8 cellular contexts compared by ENCODE assay signal in the genomic region with DNA sequence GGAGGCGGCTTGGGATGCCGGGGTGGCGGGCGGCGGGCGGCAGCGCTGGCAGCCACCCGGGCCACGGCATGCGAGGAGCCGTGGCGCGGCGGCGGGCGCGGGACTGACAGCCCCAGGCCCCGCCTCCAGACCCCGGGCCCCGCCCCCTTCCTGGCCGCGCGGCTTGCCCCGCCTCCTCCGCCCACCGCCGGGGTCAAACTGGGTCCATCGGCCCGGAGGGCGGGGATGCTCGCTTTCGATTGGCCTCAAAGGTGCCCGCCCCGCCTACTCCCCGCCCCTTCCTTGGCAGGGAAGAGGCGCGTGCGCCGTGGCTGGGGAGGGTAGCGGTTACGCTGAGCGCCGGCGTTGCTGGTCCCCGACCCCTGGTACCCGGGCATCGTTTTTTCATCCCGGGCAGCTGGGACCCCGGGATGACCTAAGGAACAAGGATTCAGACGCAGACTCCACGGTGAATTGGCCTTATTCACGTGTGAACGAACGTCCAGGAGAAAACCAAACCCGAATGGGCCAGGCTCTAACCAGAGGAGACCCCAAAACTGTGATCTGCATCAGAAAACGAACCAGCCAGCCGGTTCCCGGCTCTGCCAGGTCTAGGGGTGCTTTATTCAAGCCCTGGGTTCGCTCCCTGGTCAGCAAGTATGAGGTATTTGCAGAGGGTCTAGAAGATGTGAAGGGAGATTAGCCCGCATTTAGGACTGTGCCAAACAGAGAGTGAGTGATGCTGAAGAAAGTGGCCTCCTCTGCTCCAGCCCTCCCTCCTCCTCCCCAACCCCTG.
DNase-seq lines count a peak whose midpoint lies in the region; ATAC-seq and TF ChIP-seq lines count a peak whose summit lies in the region.

No MANE protein-coding gene starts in this region.

- H3K36me3 ChIP-seq in DOHH2 (ENCODE audit: control insufficient read depth, low read length) (no peaks in the 10 kb centered on the region), GM23248 (ENCODE audit: low read depth) (no peaks in the 10 kb centered on the region), KOPT-K1 (ENCODE audit: insufficient read depth, low read length) (no peaks in the 10 kb centered on the region), Panc1 (ENCODE audit: control insufficient read depth, insufficient read depth, low read length) (no peaks in the 10 kb centered on the region)
- peaks cover 0 to 3% (median 0%) of the 10 kb centered on the region in 3 experiments for H3K36me3 ChIP-seq in naive thymus-derived CD4-positive, alpha-beta T cell (ENCODE audit: control insufficient read depth in 2 of 3, insufficient read depth in 3 of 3, low read length in 3 of 3)

- CTCF ChIA-PET in Panc1 (lab: Charles Lee): interaction anchor here (0.6 to 0.7 kb wide), 3 partner anchors 58 to 224 kb away, joined by 5 to 8 read pairs (median 6); no protein-coding TSS in a partner anchor
- CTCF ChIA-PET in naive thymus-derived CD4-positive, alpha-beta T cell (lab: Charles Lee): no interaction called here

- H3K4me2 ChIP-seq in DOHH2 (ENCODE audit: low read length): peak overlapping the region; percentile 90
- peak overlapping the region; percentile 81 for H3K4me2 ChIP-seq in GM23248 (ENCODE audit: unreplicated experiment)

- H3K27ac ChIP-seq in DOHH2 (ENCODE audit: low read depth, low read length): no peak overlapping the region
- H3K27ac ChIP-seq in GM23248: no peak overlapping the region
- H3K27ac ChIP-seq in KOPT-K1 (ENCODE audit: low read depth, low read length, poor library complexity, severe bottlenecking): peak overlapping the region; percentile 73
- H3K27ac ChIP-seq in Panc1 (ENCODE audit: low read length): peak overlapping the region; percentile 85
- H3K27ac ChIP-seq in naive thymus-derived CD4-positive, alpha-beta T cell (ENCODE audit: low read depth, low read length): peak overlapping the region; percentile 74

- H3K4me1 Mint-ChIP-seq in activated T-helper 1 cell treated with anti-CD3 and anti-CD28 coated beads, Interleukin-12 subunit alpha, Interleukin-12 subunit beta, Interleukin-2, Interleukin-4 antibody, amounts not matched to agents 30 ng/mL and 10 ng/mL and 1 ng/mL, durations not matched to agents 14 hours and 24 hours and 36 hours (ENCODE audit: low read depth): peaks cover 40% of the 10 kb centered on the region
- peaks cover 23 to 45% (median 39%) of the 10 kb centered on the region in 7 donors for H3K4me1 Mint-ChIP-seq in naive thymus-derived CD4-positive, alpha-beta T cell
- peaks cover 42% of the 10 kb centered on the region for H3K4me1 Mint-ChIP-seq in stimulated activated effector memory CD8-positive, alpha-beta T cell treated with anti-CD3 and anti-CD28 coated beads, Interleukin-12 subunit alpha, Interleukin-12 subunit beta, amount 100 ng/mL, for 72 hours

- DNase-seq in GM23248: peak; percentile 97
- DNase-seq in Panc1 (ENCODE audit: low read depth, low spot score): peak; percentile 41
- DNase-seq in activated T-helper 1 cell treated with anti-CD3 and anti-CD28 coated beads, Interleukin-12 subunit alpha, Interleukin-12 subunit beta, Interleukin-2, Interleukin-4 antibody, amounts not matched to agents 30 ng/mL and 10 ng/mL and 1 ng/mL, durations not matched to agents 14 hours and 24 hours and 36 hours (ENCODE audit: low spot score): peak; percentile 96
- peak; percentile 82 for DNase-seq in fibroblast of mammary gland (ENCODE audit: low read depth)
- peak; percentile 92 to 100 (median 96) for DNase-seq in naive thymus-derived CD4-positive, alpha-beta T cell
- DNase-seq in stimulated activated effector memory CD8-positive, alpha-beta T cell treated with anti-CD3 and anti-CD28 coated beads, Interleukin-12 subunit alpha, Interleukin-12 subunit beta, amount 100 ng/mL, for 72 hours (ENCODE audit: low spot score in 2 of 2): peak; percentile 98 to 99

- ATAC-seq in Panc1: peak; percentile 96
- peak; percentile 98 for ATAC-seq in naive thymus-derived CD4-positive, alpha-beta T cell
- ATAC-seq in stimulated activated effector memory CD8-positive, alpha-beta T cell treated with anti-CD3 and anti-CD28 coated beads, Interleukin-12 subunit alpha, Interleukin-12 subunit beta, amount 100 ng/mL, for 72 hours: peak; percentile 92

- H3F3A ChIP-seq in DOHH2 (ENCODE audit: control insufficient read depth, insufficient read depth) (no peaks in the 10 kb centered on the region), GM23248 (ENCODE audit: insufficient read depth) (no peaks in the 10 kb centered on the region)

- H3K4me1 ChIP-seq in DOHH2 (ENCODE audit: control insufficient read depth, low read length): peaks cover 10% of the 10 kb centered on the region
- no peaks in the 10 kb centered on the region for H3K4me1 ChIP-seq in GM23248 (ENCODE audit: insufficient read depth)
- peaks cover 10% of the 10 kb centered on the region for H3K4me1 ChIP-seq in Panc1 (ENCODE audit: control insufficient read depth, insufficient read depth, low read length)
- peaks cover 25 to 43% of the 10 kb centered on the region in 2 donors for H3K4me1 ChIP-seq in naive thymus-derived CD4-positive, alpha-beta T cell (ENCODE audit: control insufficient read depth in 2 of 2, insufficient read depth in 2 of 2, low read length in 2 of 2)

- BruUV-seq in Panc1 (replicated peaks; lab: Mats Ljungman, UMichigan): no TSS peak

- in situ Hi-C loops in GM23248 (cut with MboI): no loop called here
- in situ Hi-C loops in Panc1 (cut with HindIII; ENCODE audit: low pct_unique_long_range_greater_than_20kb, low sequenced_read_pairs): no loop called here

- no peaks in the 10 kb centered on the region for H4K20me1 ChIP-seq in DOHH2 (ENCODE audit: control insufficient read depth, insufficient read depth, low read depth, low read length)
- no peaks in the 10 kb centered on the region for H4K20me1 ChIP-seq in GM23248 (ENCODE audit: insufficient read depth)

- TF ChIP-seq CTCF in DOHH2 (IDR thresholded peaks at IDR 0.05; ENCODE audit: low read depth, low read length, poor library complexity, severe bottlenecking) (no peak), Panc1 (IDR thresholded peaks at IDR 0.05) (no peak; the same call in none of the 2 replicates), fibroblast of mammary gland (conservative IDR thresholded peaks at IDR 0.05; ENCODE audit: control insufficient read depth, insufficient read depth, low read depth, low read length) (no peak)

- peaks cover 4% of the 10 kb centered on the region for H3K9me3 Mint-ChIP-seq in activated T-helper 1 cell treated with anti-CD3 and anti-CD28 coated beads, Interleukin-12 subunit alpha, Interleukin-12 subunit beta, Interleukin-2, Interleukin-4 antibody, amounts not matched to agents 30 ng/mL and 10 ng/mL and 1 ng/mL, durations not matched to agents 14 hours and 24 hours and 36 hours
- peaks cover 0 to 3% (median 0%) of the 10 kb centered on the region in 11 donors for H3K9me3 Mint-ChIP-seq in naive thymus-derived CD4-positive, alpha-beta T cell
- H3K9me3 Mint-ChIP-seq in stimulated activated effector memory CD8-positive, alpha-beta T cell treated with anti-CD3 and anti-CD28 coated beads, Interleukin-12 subunit alpha, Interleukin-12 subunit beta, amount 100 ng/mL, for 72 hours: no peaks in the 10 kb centered on the region

- H3K27me3 ChIP-seq in DOHH2 (ENCODE audit: control insufficient read depth, low read length) (peaks cover 29% of the 10 kb centered on the region), GM23248 (replicated peaks; ENCODE audit: insufficient read depth) (no peaks in the 10 kb centered on the region), Panc1 (ENCODE audit: control insufficient read depth, insufficient read depth, low read length) (peaks cover 8% of the 10 kb centered on the region)
- no peaks in the 10 kb centered on the region for H3K27me3 ChIP-seq in naive thymus-derived CD4-positive, alpha-beta T cell (ENCODE audit: control insufficient read depth in 2 of 2, insufficient read depth in 2 of 2, low read length in 2 of 2)

- H3K27ac Mint-ChIP-seq in activated T-helper 1 cell treated with anti-CD3 and anti-CD28 coated beads, Interleukin-12 subunit alpha, Interleukin-12 subunit beta, Interleukin-2, Interleukin-4 antibody, amounts not matched to agents 30 ng/mL and 10 ng/mL and 1 ng/mL, durations not matched to agents 14 hours and 24 hours and 36 hours: no peak overlapping the region
- peak overlapping the region in 5 of 9 donors; percentile 37 to 82 (median 65) for H3K27ac Mint-ChIP-seq in naive thymus-derived CD4-positive, alpha-beta T cell
- peak overlapping the region; percentile 18 for H3K27ac Mint-ChIP-seq in stimulated activated effector memory CD8-positive, alpha-beta T cell treated with anti-CD3 and anti-CD28 coated beads, Interleukin-12 subunit alpha, Interleukin-12 subunit beta, amount 100 ng/mL, for 72 hours

- POLR2A ChIA-PET in Panc1 (lab: Charles Lee): interaction anchor here (0.6 kb wide), 2 partner anchors 731 to 1557 kb away, joined by 6 to 11 read pairs; a partner anchor contains a TSS
- POLR2A ChIA-PET in naive thymus-derived CD4-positive, alpha-beta T cell (lab: Charles Lee): interaction anchor here (1.0 to 1.6 kb wide), 4 partner anchors 116 to 144 kb away, joined by 3 to 8 read pairs (median 4); no protein-coding TSS in a partner anchor

- H3K27me3 Mint-ChIP-seq in activated T-helper 1 cell treated with anti-CD3 and anti-CD28 coated beads, Interleukin-12 subunit alpha, Interleukin-12 subunit beta, Interleukin-2, Interleukin-4 antibody, amounts not matched to agents 30 ng/mL and 10 ng/mL and 1 ng/mL, durations not matched to agents 14 hours and 24 hours and 36 hours (ENCODE audit: insufficient read depth): peaks cover 14% of the 10 kb centered on the region
- H3K27me3 Mint-ChIP-seq in naive thymus-derived CD4-positive, alpha-beta T cell: peaks cover 0 to 20% (median 0%) of the 10 kb centered on the region in 5 donors

- WGBS in GM23248 (ENCODE audit: low coverage in 1 of 2, low lambda C conversion rate in 2 of 2, missing lambda C conversion rate in 2 of 2), 2 experiments: 3% methylated on average over 25 to 47 of the region's 60 CpGs

- H3K4me3 Mint-ChIP-seq in activated T-helper 1 cell treated with anti-CD3 and anti-CD28 coated beads, Interleukin-12 subunit alpha, Interleukin-12 subunit beta, Interleukin-2, Interleukin-4 antibody, amounts not matched to agents 30 ng/mL and 10 ng/mL and 1 ng/mL, durations not matched to agents 14 hours and 24 hours and 36 hours: peak overlapping the region; percentile 80
- peak overlapping the region in 9 of 10 donors; percentile 74 to 88 (median 84) for H3K4me3 Mint-ChIP-seq in naive thymus-derived CD4-positive, alpha-beta T cell
- H3K4me3 Mint-ChIP-seq in stimulated activated effector memory CD8-positive, alpha-beta T cell treated with anti-CD3 and anti-CD28 coated beads, Interleukin-12 subunit alpha, Interleukin-12 subunit beta, amount 100 ng/mL, for 72 hours: peak overlapping the region; percentile 74

- intact Hi-C loops in Panc1 (cut with micrococcal nuclease; ENCODE audit: unreplicated experiment): no loop called here
- intact Hi-C loops in activated T-helper 1 cell treated with anti-CD3 and anti-CD28 coated beads, Interleukin-12 subunit alpha, Interleukin-12 subunit beta, Interleukin-2, Interleukin-4 antibody, amounts not matched to agents 30 ng/mL and 10 ng/mL and 1 ng/mL, durations not matched to agents 14 hours and 24 hours and 36 hours (cut with micrococcal nuclease): loop anchor here (1.0 to 10.0 kb wide), 10 partner anchors 19 to 541 kb away; no protein-coding TSS in a partner anchor
- intact Hi-C loops in naive thymus-derived CD4-positive, alpha-beta T cell (cut with micrococcal nuclease): loop anchor here (1.0 to 10.0 kb wide), 18 partner anchors 117 to 1173 kb away; a partner anchor contains a TSS

- H3K9me2 ChIP-seq in DOHH2 (replicated peaks; ENCODE audit: control insufficient read depth, low read length): no peaks in the 10 kb centered on the region
- no peaks in the 10 kb centered on the region for H3K9me2 ChIP-seq in GM23248 (ENCODE audit: insufficient read depth)

- peaks cover 5% of the 10 kb centered on the region for H3K36me3 Mint-ChIP-seq in activated T-helper 1 cell treated with anti-CD3 and anti-CD28 coated beads, Interleukin-12 subunit alpha, Interleukin-12 subunit beta, Interleukin-2, Interleukin-4 antibody, amounts not matched to agents 30 ng/mL and 10 ng/mL and 1 ng/mL, durations not matched to agents 14 hours and 24 hours and 36 hours (ENCODE audit: low read depth)
- peaks cover 0 to 2% (median 0%) of the 10 kb centered on the region in 5 donors for H3K36me3 Mint-ChIP-seq in naive thymus-derived CD4-positive, alpha-beta T cell
- H3K36me3 Mint-ChIP-seq in stimulated activated effector memory CD8-positive, alpha-beta T cell treated with anti-CD3 and anti-CD28 coated beads, Interleukin-12 subunit alpha, Interleukin-12 subunit beta, amount 100 ng/mL, for 72 hours: no peaks in the 10 kb centered on the region

- H3K4me3 ChIP-seq in DOHH2 (ENCODE audit: low read length) (peak overlapping the region; percentile 86), GM23248 (peak overlapping the region; percentile 89), Panc1 (ENCODE audit: low read depth in 2 of 2, low read length in 2 of 2) (peak overlapping the region; percentile 65 to 84), fibroblast of mammary gland (ENCODE audit: control insufficient read depth, low read depth, low read length) (peak overlapping the region; percentile 62)
- peak overlapping the region; percentile 72 for H3K4me3 ChIP-seq in naive thymus-derived CD4-positive, alpha-beta T cell (ENCODE audit: low read length)

- H3K9me3 ChIP-seq in DOHH2 (ENCODE audit: control insufficient read depth, insufficient read depth, low read length) (no peaks in the 10 kb centered on the region), GM23248 (ENCODE audit: low read depth) (no peaks in the 10 kb centered on the region), KOPT-K1 (ENCODE audit: insufficient read depth, low read length, poor library complexity, severe bottlenecking) (no peaks in the 10 kb centered on the region), Panc1 (ENCODE audit: control insufficient read depth, insufficient read depth, low read depth, low read length) (no peaks in the 10 kb centered on the region)
- no peaks in the 10 kb centered on the region for H3K9me3 ChIP-seq in naive thymus-derived CD4-positive, alpha-beta T cell (ENCODE audit: control insufficient read depth in 2 of 3, low read length in 3 of 3)

- H2AFZ ChIP-seq in GM23248: peak overlapping the region; percentile 99

- H3K79me2 ChIP-seq in DOHH2 (ENCODE audit: control insufficient read depth, low read length): no peaks in the 10 kb centered on the region
- H3K79me2 ChIP-seq in GM23248 (ENCODE audit: insufficient read depth): peaks cover 33% of the 10 kb centered on the region

- peak overlapping the region; percentile 67 for H3K9ac ChIP-seq in GM23248

Comparison
In these comparisons a context has a peak if more than half of its experiments do, and no peak if none do; other contexts are left out.
1. H3K27ac ChIP-seq: peak in KOPT-K1 (single experiment), Panc1 (single experiment) and naive thymus-derived CD4-positive, alpha-beta T cell (single experiment); none in DOHH2 (single experiment) and GM23248 (single experiment).
2. DNase-seq: peak in every context shown above with its lines; median percentile 98 in stimulated activated effector memory CD8-positive, alpha-beta T cell treated with anti-CD3 and anti-CD28 coated beads, Interleukin-12 subunit alpha, Interleukin-12 subunit beta, amount 100 ng/mL, for 72 hours; 97 in GM23248; 96 in activated T-helper 1 cell treated with anti-CD3 and anti-CD28 coated beads, Interleukin-12 subunit alpha, Interleukin-12 subunit beta, Interleukin-2, Interleukin-4 antibody, amounts not matched to agents 30 ng/mL and 10 ng/mL and 1 ng/mL, durations not matched to agents 14 hours and 24 hours and 36 hours; 96 in naive thymus-derived CD4-positive, alpha-beta T cell; 82 in fibroblast of mammary gland; 41 in Panc1.
3. Peak in every context shown above with its lines, with median percentiles within 50 percentile points of each other: H3K4me3 ChIP-seq, ATAC-seq and H3K4me3 Mint-ChIP-seq.